Comparison of ENCODE assay signal across 10 cellular contexts in the genomic region with DNA sequence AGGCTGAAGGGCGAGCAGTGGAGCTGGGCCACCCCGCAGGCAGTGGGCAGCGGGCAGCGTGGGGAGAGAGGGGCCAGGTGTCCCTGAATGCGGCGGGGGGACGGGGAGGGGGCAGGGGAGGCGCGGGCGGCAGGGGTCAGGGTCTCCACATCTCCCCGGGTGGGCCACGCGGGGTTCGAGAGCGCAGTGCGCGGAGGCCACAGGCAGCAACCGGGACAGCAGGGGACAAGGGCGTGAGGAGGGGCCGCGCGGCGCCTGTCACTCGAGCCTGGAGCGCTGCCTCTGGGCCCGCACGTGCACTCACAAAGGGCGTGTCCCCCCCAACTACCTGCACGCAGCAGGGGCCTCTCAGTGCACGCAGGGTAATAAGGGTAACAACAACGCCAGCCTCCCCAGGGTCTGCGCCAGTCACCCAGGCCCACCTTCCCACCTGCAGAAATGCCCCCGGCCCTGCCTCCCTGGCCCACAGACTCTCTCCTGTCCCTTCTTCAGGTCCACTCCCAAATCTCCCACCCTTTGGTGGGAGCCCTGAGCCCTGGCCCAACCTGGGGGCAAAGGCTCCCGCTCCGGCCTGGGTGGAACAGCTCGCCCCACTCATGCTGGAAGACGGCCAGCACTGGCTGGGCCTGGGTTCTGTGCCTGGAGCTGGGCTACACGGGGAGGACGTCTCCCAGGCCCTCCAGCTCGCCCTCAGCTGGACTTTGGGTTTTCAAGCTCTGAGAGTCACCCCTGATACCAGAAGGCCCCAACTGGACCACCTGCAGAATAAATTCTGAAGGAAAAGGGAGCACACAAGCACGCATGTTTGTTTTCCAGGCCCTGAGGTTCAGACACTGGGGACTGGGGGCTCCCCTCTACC. TPM values are rescaled to one million over a fixed set of nuclear protein-coding genes. Genes with fewer than 3 reads are reported as not detected.
A peak's percentile ranks its signal among the peaks of the same experiment; 100 is the strongest.
DNase-seq lines count a peak whose midpoint lies in the region; ATAC-seq, FAIRE-seq and TF ChIP-seq lines count a peak whose summit lies in the region.
"Had no signal": no experiment of that assay in that cellular context is flagged by ENCODE, and none has a peak within 500 bp of the region (broad histone marks: within the 10 kb centered on the region; RNA-seq: fewer than 3 reads in every experiment).

No MANE protein-coding gene starts in this region.

- no peak for ATAC-seq in activated naive CD8-positive, alpha-beta T cell treated with anti-CD3 and anti-CD28 coated beads, Interleukin-2, amount 50 U/mL, for 24 hours
- ATAC-seq in left cardiac atrium (peak; percentile 28 to 53), GM18867 (IDR thresholded peaks at IDR 0.05; ENCODE audit: unreplicated experiment) (no peak), GM21381 (IDR thresholded peaks at IDR 0.05; ENCODE audit: unreplicated experiment) (no peak), HG03025 (IDR thresholded peaks at IDR 0.05; ENCODE audit: low FRiP score, unreplicated experiment) (no peak)
- peak; percentile 8 for ATAC-seq in stimulated activated effector memory CD8-positive, alpha-beta T cell treated with anti-CD3 and anti-CD28 coated beads, Interleukin-12 subunit alpha, Interleukin-12 subunit beta, amount 100 ng/mL, for 72 hours
- ATAC-seq: Panc1 had no signal

- peaks cover 4% of the 10 kb centered on the region for H3K4me1 Mint-ChIP-seq in activated naive CD8-positive, alpha-beta T cell treated with anti-CD3 and anti-CD28 coated beads, Interleukin-2, amount 50 U/mL, for 24 hours
- H3K4me1 Mint-ChIP-seq in stimulated activated effector memory CD8-positive, alpha-beta T cell treated with anti-CD3 and anti-CD28 coated beads, Interleukin-12 subunit alpha, Interleukin-12 subunit beta, amount 100 ng/mL, for 72 hours, result peaks cover 34% of the 10 kb centered on the region

- no peak overlapping the region for H3K27ac Mint-ChIP-seq in activated naive CD8-positive, alpha-beta T cell treated with anti-CD3 and anti-CD28 coated beads, Interleukin-2, amount 50 U/mL, for 24 hours
- peak overlapping the region; percentile 92 for H3K27ac Mint-ChIP-seq in stimulated activated effector memory CD8-positive, alpha-beta T cell treated with anti-CD3 and anti-CD28 coated beads, Interleukin-12 subunit alpha, Interleukin-12 subunit beta, amount 100 ng/mL, for 72 hours
- H3K27ac Mint-ChIP-seq: activated T-helper 2 cell treated with anti-CD3 and anti-CD28 coated beads, Interferon-gamma antibody, Interleukin-2, Interleukin-4, amounts not matched to agents 10 μg/mL and 5 μg/mL and 100 μg/mL, durations not matched to agents 14 hours and 24 hours and 36 hours had no signal

- DNase-seq in HFF-Myc (ENCODE audit: extremely low read depth, low read depth) (no peak), left cardiac atrium (no peak), RCC 7860 (ENCODE audit: low spot score) (no peak)
- DNase-seq in activated naive CD8-positive, alpha-beta T cell treated with anti-CD3 and anti-CD28 coated beads, Interleukin-2, amount 50 U/mL, for 24 hours, result no peak
- DNase-seq in stimulated activated effector memory CD8-positive, alpha-beta T cell treated with anti-CD3 and anti-CD28 coated beads, Interleukin-12 subunit alpha, Interleukin-12 subunit beta, amount 100 ng/mL, for 72 hours (ENCODE audit: low spot score in 2 of 2), result no peak

- peak overlapping the region; percentile 32 for H3K4me3 Mint-ChIP-seq in activated naive CD8-positive, alpha-beta T cell treated with anti-CD3 and anti-CD28 coated beads, Interleukin-2, amount 50 U/mL, for 24 hours
- peak overlapping the region; percentile 70 for H3K4me3 Mint-ChIP-seq in stimulated activated effector memory CD8-positive, alpha-beta T cell treated with anti-CD3 and anti-CD28 coated beads, Interleukin-12 subunit alpha, Interleukin-12 subunit beta, amount 100 ng/mL, for 72 hours

- no peaks in the 10 kb centered on the region for H3K9me3 Mint-ChIP-seq in activated naive CD8-positive, alpha-beta T cell treated with anti-CD3 and anti-CD28 coated beads, Interleukin-2, amount 50 U/mL, for 24 hours
- H3K9me3 Mint-ChIP-seq in stimulated activated effector memory CD8-positive, alpha-beta T cell treated with anti-CD3 and anti-CD28 coated beads, Interleukin-12 subunit alpha, Interleukin-12 subunit beta, amount 100 ng/mL, for 72 hours, result peaks cover 6% of the 10 kb centered on the region

- FAIRE-seq in RCC 7860 (lab: Jason Lieb, UNC), result no peak

- peak overlapping the region; percentile 44 for H3K4me3 ChIP-seq in HFF-Myc (replicated peaks; ENCODE audit: low read depth, low read length)

- H3K27me3 Mint-ChIP-seq in activated naive CD8-positive, alpha-beta T cell treated with anti-CD3 and anti-CD28 coated beads, Interleukin-2, amount 50 U/mL, for 24 hours, result no peaks in the 10 kb centered on the region

- no peak for TF ChIP-seq CTCF in HFF-Myc (IDR thresholded peaks at IDR 0.05; ENCODE audit: low read depth, low read length, missing control alignments)

- no peaks in the 10 kb centered on the region for H3K36me3 Mint-ChIP-seq in activated naive CD8-positive, alpha-beta T cell treated with anti-CD3 and anti-CD28 coated beads, Interleukin-2, amount 50 U/mL, for 24 hours (ENCODE audit: low read depth)
- H3K36me3 Mint-ChIP-seq in stimulated activated effector memory CD8-positive, alpha-beta T cell treated with anti-CD3 and anti-CD28 coated beads, Interleukin-12 subunit alpha, Interleukin-12 subunit beta, amount 100 ng/mL, for 72 hours, result no peaks in the 10 kb centered on the region

- intact Hi-C loops in left cardiac atrium (cut with DNase I), result no loop called here

RNA-seq across cellular contexts. Expression of gene ZFYVE28, which starts 53.2 kb away (rescaled TPM):
- 1 to 10 TPM; 5.2 to 7.2 TPM for total RNA-seq in left cardiac atrium

RNA-seq across cellular contexts. Expression of gene CFAP99, which starts 53.5 kb away (rescaled TPM):
- total RNA-seq in left cardiac atrium, result not detected
- total RNA-seq: activated T-helper 2 cell treated with anti-CD3 and anti-CD28 coated beads, Interferon-gamma antibody, Interleukin-2, Interleukin-4, amounts not matched to agents 10 μg/mL and 5 μg/mL and 100 μg/mL, durations not matched to agents 14 hours and 24 hours and 36 hours had no signal

Comparison
In these comparisons a context has a peak if more than half of its experiments do, and no peak if none do; other contexts are left out.
1. ATAC-seq: peak in left cardiac atrium (2 of 2) and stimulated activated effector memory CD8-positive, alpha-beta T cell treated with anti-CD3 and anti-CD28 coated beads, Interleukin-12 subunit alpha, Interleukin-12 subunit beta, amount 100 ng/mL, for 72 hours (single experiment); none in activated naive CD8-positive, alpha-beta T cell treated with anti-CD3 and anti-CD28 coated beads, Interleukin-2, amount 50 U/mL, for 24 hours (single experiment), GM18867 (single experiment), GM21381 (single experiment) and HG03025 (single experiment).